In genomic region chr9:42275141-42275540, GRCh38 we compare ENCODE assay signal across 31 cellular contexts.
DNase-seq lines count a peak whose midpoint lies in the region; ATAC-seq and TF ChIP-seq lines count a peak whose summit lies in the region.
"Had no signal": no experiment of that assay in that cellular context is flagged by ENCODE, and none has a peak within 500 bp of the region (broad histone marks: within the 10 kb centered on the region; RNA-seq: fewer than 3 reads in every experiment).

No MANE protein-coding gene starts in this region.

- H3K4me3 Mint-ChIP-seq in neural crest cell, result no peak overlapping the region
- H3K4me3 Mint-ChIP-seq: B cell; CD14-positive monocyte; CD4-positive, alpha-beta memory T cell; CD4-positive, alpha-beta T cell; CD4-positive, CD25-positive, alpha-beta regulatory T cell; CD8-positive, alpha-beta memory T cell; CD8-positive, alpha-beta T cell had no signal

- DNase-seq in esophagus muscularis mucosa (ENCODE audit: extremely low spot score) (peak; percentile 92), neural crest cell (ENCODE audit: low read depth, low spot score) (no peak), NCI-H2081 (lab: John Stamatoyannopoulos, UW) (no peak)
- DNase-seq: 8988T; ACHN; AML-193; BE2C; C1 segment of cervical spinal cord; Caco-2; Calu3; CD4-positive, alpha-beta memory T cell; CD4-positive, alpha-beta T cell; CD4-positive, CD25-positive, alpha-beta regulatory T cell; CD8-positive, alpha-beta memory T cell; CD8-positive, alpha-beta T cell; COR-L47; DMS 273 treated with DMSO at 0.1 percent for 48 hours; DMS153; DMS53; DMS79; DMS79 treated with DMSO at 0.1 percent for 48 hours; DND-41; EL had no signal

- no peaks in the 10 kb centered on the region for H3K4me1 ChIP-seq in esophagus muscularis mucosa
- H3K4me1 ChIP-seq: A549; BE2C; BLaER1; BLaER1 treated with 17β-estradiol and CSF1 and Interleukin-3, amounts not matched to agents 10 nM and 100 nM; Caco-2 had no signal

- H3K36me3 Mint-ChIP-seq in neural crest cell (ENCODE audit: low read depth), result no peaks in the 10 kb centered on the region
- H3K36me3 Mint-ChIP-seq: CD14-positive monocyte; CD4-positive, alpha-beta memory T cell; CD4-positive, CD25-positive, alpha-beta regulatory T cell; CD8-positive, alpha-beta memory T cell; CD8-positive, alpha-beta T cell had no signal

- no peaks in the 10 kb centered on the region for H3K36me3 ChIP-seq in esophagus muscularis mucosa
- H3K36me3 ChIP-seq: BE2C; BLaER1; BLaER1 treated with 17β-estradiol and CSF1 and Interleukin-3, amounts not matched to agents 10 nM and 100 nM had no signal

- H3K27ac Mint-ChIP-seq in neural crest cell (ENCODE audit: unreplicated experiment), result peak overlapping the region; percentile 32
- H3K27ac Mint-ChIP-seq: B cell; CD14-positive monocyte; CD4-positive, alpha-beta memory T cell; CD4-positive, alpha-beta T cell; CD4-positive, CD25-positive, alpha-beta regulatory T cell; CD8-positive, alpha-beta memory T cell; CD8-positive, alpha-beta T cell had no signal

- ATAC-seq in GM19397 (IDR thresholded peaks at IDR 0.05; ENCODE audit: unreplicated experiment), result no peak
- ATAC-seq: A549; CD8-positive, alpha-beta T cell had no signal

- intact Hi-C loops in esophagus muscularis mucosa (cut with DNase I), result no loop called here

- no peak for TF ChIP-seq EP300 in esophagus muscularis mucosa (IDR thresholded peaks at IDR 0.05)

- H3K27me3 ChIP-seq in esophagus muscularis mucosa, result no peaks in the 10 kb centered on the region
- H3K27me3 ChIP-seq: BE2C; BLaER1; BLaER1 treated with 17β-estradiol and CSF1 and Interleukin-3, amounts not matched to agents 10 nM and 100 nM had no signal

- no peak overlapping the region for H3K4me3 ChIP-seq in esophagus muscularis mucosa
- H3K4me3 ChIP-seq: A549; BLaER1; BLaER1 treated with 17β-estradiol and CSF1 and Interleukin-3, amounts not matched to agents 10 nM and 100 nM had no signal

- no peaks in the 10 kb centered on the region for H3K9me3 ChIP-seq in esophagus muscularis mucosa
- H3K9me3 ChIP-seq: A549; BE2C; BLaER1; BLaER1 treated with 17β-estradiol and CSF1 and Interleukin-3, amounts not matched to agents 10 nM and 100 nM; Caco-2 had no signal

- TF ChIP-seq CTCF in esophagus muscularis mucosa (IDR thresholded peaks at IDR 0.05) (no peak), neural crest cell (conservative IDR thresholded peaks at IDR 0.05) (no peak)

- peaks cover 2% of the 10 kb centered on the region for H3K9me3 Mint-ChIP-seq in neural crest cell
- H3K9me3 Mint-ChIP-seq: CD4-positive, alpha-beta T cell; CD8-positive, alpha-beta T cell had no signal

- TF ChIP-seq POLR2A in esophagus muscularis mucosa (IDR thresholded peaks at IDR 0.05; ENCODE audit: low read depth), result no peak

- H3K27ac ChIP-seq in esophagus muscularis mucosa (replicated peaks in 1 of 4), result no peak overlapping the region
- H3K27ac ChIP-seq: 22Rv1; A549; BLaER1; BLaER1 treated with 17β-estradiol and CSF1 and Interleukin-3, amounts not matched to agents 10 nM and 100 nM; C4-2B had no signal

- 74% methylated on average over 9 of the region's 9 CpGs for WGBS in esophagus muscularis mucosa

- H3K27me3 Mint-ChIP-seq in neural crest cell (ENCODE audit: low read depth), result no peaks in the 10 kb centered on the region
- H3K27me3 Mint-ChIP-seq: B cell; CD4-positive, alpha-beta T cell; CD4-positive, CD25-positive, alpha-beta regulatory T cell; CD8-positive, alpha-beta memory T cell had no signal

- no peaks in the 10 kb centered on the region for H3K4me1 Mint-ChIP-seq in neural crest cell
- H3K4me1 Mint-ChIP-seq: B cell; CD14-positive monocyte; CD4-positive, alpha-beta memory T cell; CD4-positive, CD25-positive, alpha-beta regulatory T cell; CD8-positive, alpha-beta memory T cell had no signal
